In genomic region chr9:91132576-91133073, GRCh38 we compare ENCODE assay signal across 25 cellular contexts.
DNase-seq lines count a peak whose midpoint lies in the region; ATAC-seq and TF ChIP-seq lines count a peak whose summit lies in the region.
"Had no signal": no experiment of that assay in that cellular context is flagged by ENCODE, and none has a peak within 500 bp of the region (broad histone marks: within the 10 kb centered on the region; RNA-seq: fewer than 3 reads in every experiment).

No MANE protein-coding gene starts in this region.

- H3K27ac Mint-ChIP-seq in activated CD4-positive, alpha-beta T cell treated with anti-CD3 and anti-CD28 coated beads, Interleukin-2, amount 10 ng/mL, durations not matched to agents 7 days and 5 days = peak overlapping the region; percentile 96
- peak overlapping the region; percentile 92 for H3K27ac Mint-ChIP-seq in activated naive CD8-positive, alpha-beta T cell
- H3K27ac Mint-ChIP-seq in osteocyte (ENCODE audit: unreplicated experiment) (peak overlapping the region; percentile 95), nephron progenitor cell (no peak overlapping the region)
- H3K27ac Mint-ChIP-seq: B cell, endodermal cell had no signal

- intact Hi-C loops in PC-3 (cut with micrococcal nuclease) = no loop called here

- peak overlapping the region; percentile 99 for H3K27ac ChIP-seq in PC-3 (ENCODE audit: low read length)
- H3K27ac ChIP-seq: adrenal gland, breast epithelium, HL-60, upper lobe of left lung, VCaP had no signal

- CTCF ChIA-PET in activated CD4-positive, alpha-beta T cell treated with anti-CD3 and anti-CD28 coated beads, Interleukin-2, amount 10 ng/mL, durations not matched to agents 7 days and 5 days (lab: Charles Lee) = interaction anchor here (1.6 kb wide), 1 partner anchor 12 kb away, joined by 6 read pairs; no protein-coding TSS in a partner anchor
- CTCF ChIA-PET in PC-3 (lab: Charles Lee) = no interaction called here

- H3K9ac ChIP-seq in PC-3 (ENCODE audit: low read length) = peak overlapping the region; percentile 86; the same call in 1 of the 2 replicates

- H3K79me2 ChIP-seq in PC-3 (ENCODE audit: low read length) = no peaks in the 10 kb centered on the region

- no peak for DNase-seq in activated CD4-positive, alpha-beta T cell treated with anti-CD3 and anti-CD28 coated beads, Interleukin-2, amount 10 ng/mL, durations not matched to agents 7 days and 5 days
- no peak for DNase-seq in activated CD4-positive, alpha-beta T cell treated with anti-CD3 and anti-CD28 coated beads for 48 hours
- DNase-seq in PC-3 (no peak), osteocyte (ENCODE audit: extremely low spot score, unreplicated experiment) (no peak), nephron progenitor cell (no peak), anterior cingulate cortex (lab: John Stamatoyannopoulos, UW) (no peak)
- DNase-seq: activated effector memory CD4-positive, alpha-beta T cell treated with Interleukin-2 at 50 U/mL for 16 hours; adrenal gland; endodermal cell; esophagus squamous epithelium; hypothalamus; NCI-H1048; NCI-H1694 treated with DMSO at 0.1 percent for 48 hours; NCI-H526 treated with DMSO at 0.1 percent for 48 hours; Peyer's patch; posterior cingulate gyrus; sigmoid colon; upper lobe of left lung had no signal

- H3K9me3 Mint-ChIP-seq in activated CD4-positive, alpha-beta T cell treated with anti-CD3 and anti-CD28 coated beads, Interleukin-2, amount 10 ng/mL, durations not matched to agents 7 days and 5 days = peaks cover 13% of the 10 kb centered on the region
- H3K9me3 Mint-ChIP-seq in activated naive CD8-positive, alpha-beta T cell (ENCODE audit: low read depth) = no peaks in the 10 kb centered on the region
- H3K9me3 Mint-ChIP-seq in osteocyte (ENCODE audit: unreplicated experiment) (no peaks in the 10 kb centered on the region), nephron progenitor cell (peaks cover 10% of the 10 kb centered on the region)

- no peak overlapping the region for H3K4me3 Mint-ChIP-seq in activated CD4-positive, alpha-beta T cell treated with anti-CD3 and anti-CD28 coated beads, Interleukin-2, amount 10 ng/mL, durations not matched to agents 7 days and 5 days
- no peak overlapping the region for H3K4me3 Mint-ChIP-seq in activated naive CD8-positive, alpha-beta T cell
- H3K4me3 Mint-ChIP-seq in osteocyte (ENCODE audit: unreplicated experiment) = no peak overlapping the region
- H3K4me3 Mint-ChIP-seq in nephron progenitor cell = no peak overlapping the region
- H3K4me3 Mint-ChIP-seq: B cell, endodermal cell had no signal

- no peak overlapping the region for H2AFZ ChIP-seq in PC-3 (ENCODE audit: low read length)

- no peak overlapping the region for H3K4me3 ChIP-seq in PC-3 (ENCODE audit: low read length)
- H3K4me3 ChIP-seq: A549, adrenal gland, breast epithelium, esophagus squamous epithelium, Peyer's patch, sigmoid colon, upper lobe of left lung had no signal

- H4K20me1 ChIP-seq in PC-3 (ENCODE audit: low read length) = no peaks in the 10 kb centered on the region

- TF ChIP-seq CTCF in PC-3 (conservative IDR thresholded peaks at IDR 0.05; ENCODE audit: low read depth, low read length) (no peak), osteocyte (IDR thresholded peaks at IDR 0.05) (no peak), nephron progenitor cell (IDR thresholded peaks at IDR 0.05) (no peak)

- no peaks in the 10 kb centered on the region for H3K9me3 ChIP-seq in PC-3 (ENCODE audit: low read length)
- H3K9me3 ChIP-seq: A549, adrenal gland, breast epithelium, esophagus squamous epithelium, Peyer's patch, sigmoid colon, upper lobe of left lung had no signal

- peaks cover 64% of the 10 kb centered on the region for H3K36me3 Mint-ChIP-seq in activated CD4-positive, alpha-beta T cell treated with anti-CD3 and anti-CD28 coated beads, Interleukin-2, amount 10 ng/mL, durations not matched to agents 7 days and 5 days (ENCODE audit: low read depth)
- peaks cover 2% of the 10 kb centered on the region for H3K36me3 Mint-ChIP-seq in activated naive CD8-positive, alpha-beta T cell
- H3K36me3 Mint-ChIP-seq in osteocyte (ENCODE audit: unreplicated experiment) (no peaks in the 10 kb centered on the region), nephron progenitor cell (ENCODE audit: low read depth) (no peaks in the 10 kb centered on the region)

- no peaks in the 10 kb centered on the region for H3K9me2 ChIP-seq in PC-3 (replicated peaks; ENCODE audit: low read length)

- POLR2A ChIA-PET in activated CD4-positive, alpha-beta T cell treated with anti-CD3 and anti-CD28 coated beads, Interleukin-2, amount 10 ng/mL, durations not matched to agents 7 days and 5 days (lab: Charles Lee) = interaction anchor here (1.5 kb wide), 1 partner anchor 33 kb away, joined by 4 read pairs; no protein-coding TSS in a partner anchor
- POLR2A ChIA-PET in PC-3 (lab: Charles Lee; ENCODE audit: unreplicated experiment) = no interaction called here

- peaks cover 3% of the 10 kb centered on the region for H3F3A ChIP-seq in PC-3 (ENCODE audit: low read length, unreplicated experiment)

- BruUV-seq in PC-3 (replicated peaks; lab: Mats Ljungman, UMichigan) = no TSS peak

- no peaks in the 10 kb centered on the region for H3K27me3 ChIP-seq in PC-3 (ENCODE audit: low read length)
- H3K27me3 ChIP-seq: adrenal gland, breast epithelium, esophagus squamous epithelium, Peyer's patch, sigmoid colon, upper lobe of left lung had no signal

- H3K27me3 Mint-ChIP-seq in activated CD4-positive, alpha-beta T cell treated with anti-CD3 and anti-CD28 coated beads, Interleukin-2, amount 10 ng/mL, durations not matched to agents 7 days and 5 days = no peaks in the 10 kb centered on the region
- H3K27me3 Mint-ChIP-seq in activated naive CD8-positive, alpha-beta T cell = no peaks in the 10 kb centered on the region
- H3K27me3 Mint-ChIP-seq in osteocyte (ENCODE audit: unreplicated experiment) (no peaks in the 10 kb centered on the region), nephron progenitor cell (ENCODE audit: low read depth, poor library complexity) (peaks cover 12% of the 10 kb centered on the region)

- peaks cover 52% of the 10 kb centered on the region for H3K4me1 Mint-ChIP-seq in activated CD4-positive, alpha-beta T cell treated with anti-CD3 and anti-CD28 coated beads, Interleukin-2, amount 10 ng/mL, durations not matched to agents 7 days and 5 days
- peaks cover 19% of the 10 kb centered on the region for H3K4me1 Mint-ChIP-seq in activated naive CD8-positive, alpha-beta T cell (ENCODE audit: low read depth)
- H3K4me1 Mint-ChIP-seq in osteocyte (ENCODE audit: unreplicated experiment) (peaks cover 37% of the 10 kb centered on the region), nephron progenitor cell (no peaks in the 10 kb centered on the region)
- H3K4me1 Mint-ChIP-seq: B cell, endodermal cell had no signal

- no peak for ATAC-seq in PC-3
- no peak for ATAC-seq in GM18873 (IDR thresholded peaks at IDR 0.05; ENCODE audit: low FRiP score, unreplicated experiment)
- ATAC-seq: A549 had no signal

- H3K4me2 ChIP-seq in PC-3 (ENCODE audit: low read length) = no peak overlapping the region

- peaks cover 37% of the 10 kb centered on the region for H3K4me1 ChIP-seq in PC-3 (ENCODE audit: insufficient read depth, low read length)
- H3K4me1 ChIP-seq: breast epithelium had no signal

- no peaks in the 10 kb centered on the region for H3K36me3 ChIP-seq in PC-3 (ENCODE audit: low read depth, low read length)
- H3K36me3 ChIP-seq: adrenal gland, breast epithelium, esophagus squamous epithelium, Peyer's patch, sigmoid colon, upper lobe of left lung had no signal
